ENCODE assay signal across 1 cellular context in genomic region chr2:219538488-219539294, GRCh38.
TF ChIP-seq lines count a peak whose summit lies in the region.

No MANE protein-coding gene starts in this region.

TF ChIP-seq in HepG2, 621 proteins besides CTCF, POLR2A, EP300 and RAD21:
- TF ChIP-seq AGO2 (optimal IDR thresholded peaks at IDR 0.05; ENCODE audit: low read depth, low read length), result peak; percentile 31
- TF ChIP-seq, protein P1, sequence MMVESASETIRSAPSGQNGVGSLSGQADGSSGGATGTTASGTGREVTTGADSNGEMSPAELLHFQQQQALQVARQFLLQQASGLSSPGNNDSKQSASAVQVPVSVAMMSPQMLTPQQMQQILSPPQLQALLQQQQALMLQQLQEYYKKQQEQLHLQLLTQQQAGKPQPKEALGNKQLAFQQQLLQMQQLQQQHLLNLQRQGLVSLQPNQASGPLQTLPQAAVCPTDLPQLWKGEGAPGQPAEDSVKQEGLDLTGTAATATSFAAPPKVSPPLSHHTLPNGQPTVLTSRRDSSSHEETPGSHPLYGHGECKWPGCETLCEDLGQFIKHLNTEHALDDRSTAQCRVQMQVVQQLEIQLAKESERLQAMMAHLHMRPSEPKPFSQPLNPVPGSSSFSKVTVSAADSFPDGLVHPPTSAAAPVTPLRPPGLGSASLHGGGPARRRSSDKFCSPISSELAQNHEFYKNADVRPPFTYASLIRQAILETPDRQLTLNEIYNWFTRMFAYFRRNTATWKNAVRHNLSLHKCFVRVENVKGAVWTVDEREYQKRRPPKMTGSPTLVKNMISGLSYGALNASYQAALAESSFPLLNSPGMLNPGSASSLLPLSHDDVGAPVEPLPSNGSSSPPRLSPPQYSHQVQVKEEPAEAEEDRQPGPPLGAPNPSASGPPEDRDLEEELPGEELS (CRISPR knock-in tag; IDR thresholded peaks at IDR 0.05), result 0 out of 2 replicates have a peak, but pooled peaks have one; percentile 2
- TF ChIP-seq CHCHD3 (CRISPR knock-in tag; IDR thresholded peaks at IDR 0.05), result no peak
- TF ChIP-seq, protein P2, sequence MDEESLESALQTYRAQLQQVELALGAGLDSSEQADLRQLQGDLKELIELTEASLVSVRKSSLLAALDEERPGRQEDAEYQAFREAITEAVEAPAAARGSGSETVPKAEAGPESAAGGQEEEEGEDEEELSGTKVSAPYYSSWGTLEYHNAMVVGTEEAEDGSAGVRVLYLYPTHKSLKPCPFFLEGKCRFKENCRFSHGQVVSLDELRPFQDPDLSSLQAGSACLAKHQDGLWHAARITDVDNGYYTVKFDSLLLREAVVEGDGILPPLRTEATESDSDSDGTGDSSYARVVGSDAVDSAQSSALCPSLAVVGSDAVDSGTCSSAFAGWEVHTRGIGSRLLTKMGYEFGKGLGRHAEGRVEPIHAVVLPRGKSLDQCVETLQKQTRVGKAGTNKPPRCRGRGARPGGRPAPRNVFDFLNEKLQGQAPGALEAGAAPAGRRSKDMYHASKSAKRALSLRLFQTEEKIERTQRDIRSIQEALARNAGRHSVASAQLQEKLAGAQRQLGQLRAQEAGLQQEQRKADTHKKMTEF (CRISPR knock-in tag; IDR thresholded peaks at IDR 0.05), result no peak
- no peak for TF ChIP-seq ATF2 (CRISPR knock-in tag; IDR thresholded peaks at IDR 0.05)
- 0 out of 2 replicates have a peak, but pooled peaks have one; percentile 5 for TF ChIP-seq NRL (CRISPR knock-in tag; IDR thresholded peaks at IDR 0.05; ENCODE audit: borderline replicate concordance)
- TF ChIP-seq ZBTB21 (CRISPR knock-in tag; IDR thresholded peaks at IDR 0.05), result no peak
- 0 out of 2 replicates have a peak, but pooled peaks have one; percentile 23 for TF ChIP-seq ZNF430 (CRISPR knock-in tag; IDR thresholded peaks at IDR 0.05)
- TF ChIP-seq ETS1 (CRISPR knock-in tag; IDR thresholded peaks at IDR 0.05), result 0 out of 2 replicates have a peak, but pooled peaks have one; percentile 43
- TF ChIP-seq, protein P3, sequence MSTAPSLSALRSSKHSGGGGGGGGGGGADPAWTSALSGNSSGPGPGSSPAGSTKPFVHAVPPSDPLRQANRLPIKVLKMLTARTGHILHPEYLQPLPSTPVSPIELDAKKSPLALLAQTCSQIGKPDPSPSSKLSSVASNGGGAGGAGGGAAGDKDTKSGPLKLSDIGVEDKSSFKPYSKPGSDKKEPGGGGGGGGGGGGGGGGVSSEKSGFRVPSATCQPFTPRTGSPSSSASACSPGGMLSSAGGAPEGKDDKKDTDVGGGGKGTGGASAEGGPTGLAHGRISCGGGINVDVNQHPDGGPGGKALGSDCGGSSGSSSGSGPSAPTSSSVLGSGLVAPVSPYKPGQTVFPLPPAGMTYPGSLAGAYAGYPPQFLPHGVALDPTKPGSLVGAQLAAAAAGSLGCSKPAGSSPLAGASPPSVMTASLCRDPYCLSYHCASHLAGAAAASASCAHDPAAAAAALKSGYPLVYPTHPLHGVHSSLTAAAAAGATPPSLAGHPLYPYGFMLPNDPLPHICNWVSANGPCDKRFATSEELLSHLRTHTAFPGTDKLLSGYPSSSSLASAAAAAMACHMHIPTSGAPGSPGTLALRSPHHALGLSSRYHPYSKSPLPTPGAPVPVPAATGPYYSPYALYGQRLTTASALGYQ (CRISPR knock-in tag; IDR thresholded peaks at IDR 0.05), result no peak
- TF ChIP-seq, protein P4, sequence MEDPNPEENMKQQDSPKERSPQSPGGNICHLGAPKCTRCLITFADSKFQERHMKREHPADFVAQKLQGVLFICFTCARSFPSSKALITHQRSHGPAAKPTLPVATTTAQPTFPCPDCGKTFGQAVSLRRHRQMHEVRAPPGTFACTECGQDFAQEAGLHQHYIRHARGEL (CRISPR knock-in tag; IDR thresholded peaks at IDR 0.05), result no peak
- no peak for TF ChIP-seq ZNF3 (CRISPR knock-in tag; IDR thresholded peaks at IDR 0.05)
- peak; percentile 87 for TF ChIP-seq ZC3H13 (CRISPR knock-in tag; IDR thresholded peaks at IDR 0.05)
- TF ChIP-seq ZNF543 (CRISPR knock-in tag; IDR thresholded peaks at IDR 0.05), result 0 out of 2 replicates have a peak, but pooled peaks have one; percentile 18
- 0 out of 2 replicates have a peak, but pooled peaks have one; percentile 6 for TF ChIP-seq MYC (CRISPR knock-in tag; IDR thresholded peaks at IDR 0.05; ENCODE audit: borderline replicate concordance)
- TF ChIP-seq ZNF710 (CRISPR knock-in tag; IDR thresholded peaks at IDR 0.05; ENCODE audit: borderline replicate concordance), result 0 out of 2 replicates have a peak, but pooled peaks have one; percentile 38
- TF ChIP-seq NCOA5 (CRISPR knock-in tag; IDR thresholded peaks at IDR 0.05), result no peak
- TF ChIP-seq, protein P5, sequence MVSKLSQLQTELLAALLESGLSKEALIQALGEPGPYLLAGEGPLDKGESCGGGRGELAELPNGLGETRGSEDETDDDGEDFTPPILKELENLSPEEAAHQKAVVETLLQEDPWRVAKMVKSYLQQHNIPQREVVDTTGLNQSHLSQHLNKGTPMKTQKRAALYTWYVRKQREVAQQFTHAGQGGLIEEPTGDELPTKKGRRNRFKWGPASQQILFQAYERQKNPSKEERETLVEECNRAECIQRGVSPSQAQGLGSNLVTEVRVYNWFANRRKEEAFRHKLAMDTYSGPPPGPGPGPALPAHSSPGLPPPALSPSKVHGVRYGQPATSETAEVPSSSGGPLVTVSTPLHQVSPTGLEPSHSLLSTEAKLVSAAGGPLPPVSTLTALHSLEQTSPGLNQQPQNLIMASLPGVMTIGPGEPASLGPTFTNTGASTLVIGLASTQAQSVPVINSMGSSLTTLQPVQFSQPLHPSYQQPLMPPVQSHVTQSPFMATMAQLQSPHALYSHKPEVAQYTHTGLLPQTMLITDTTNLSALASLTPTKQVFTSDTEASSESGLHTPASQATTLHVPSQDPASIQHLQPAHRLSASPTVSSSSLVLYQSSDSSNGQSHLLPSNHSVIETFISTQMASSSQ (IDR thresholded peaks at IDR 0.05; ENCODE audit: low read depth), result no peak
- TF ChIP-seq, protein P5 (CRISPR knock-in tag; IDR thresholded peaks at IDR 0.05; ENCODE audit: borderline replicate concordance), result 0 out of 2 replicates have a peak, but pooled peaks have one; percentile 45
- TF ChIP-seq ZNF644 (CRISPR knock-in tag; IDR thresholded peaks at IDR 0.05; ENCODE audit: low read depth), result no peak
- TF ChIP-seq NFKB2 (CRISPR knock-in tag; IDR thresholded peaks at IDR 0.05; ENCODE audit: borderline replicate concordance), result peak; percentile 62; the same call in 1 of the 2 replicates
- 0 out of 2 replicates have a peak, but pooled peaks have one; percentile 49 for TF ChIP-seq ZFP36L1 (CRISPR knock-in tag; IDR thresholded peaks at IDR 0.05)
- no peak for TF ChIP-seq FOXJ3 (CRISPR knock-in tag; IDR thresholded peaks at IDR 0.05; ENCODE audit: borderline replicate concordance)
- TF ChIP-seq, protein P6, sequence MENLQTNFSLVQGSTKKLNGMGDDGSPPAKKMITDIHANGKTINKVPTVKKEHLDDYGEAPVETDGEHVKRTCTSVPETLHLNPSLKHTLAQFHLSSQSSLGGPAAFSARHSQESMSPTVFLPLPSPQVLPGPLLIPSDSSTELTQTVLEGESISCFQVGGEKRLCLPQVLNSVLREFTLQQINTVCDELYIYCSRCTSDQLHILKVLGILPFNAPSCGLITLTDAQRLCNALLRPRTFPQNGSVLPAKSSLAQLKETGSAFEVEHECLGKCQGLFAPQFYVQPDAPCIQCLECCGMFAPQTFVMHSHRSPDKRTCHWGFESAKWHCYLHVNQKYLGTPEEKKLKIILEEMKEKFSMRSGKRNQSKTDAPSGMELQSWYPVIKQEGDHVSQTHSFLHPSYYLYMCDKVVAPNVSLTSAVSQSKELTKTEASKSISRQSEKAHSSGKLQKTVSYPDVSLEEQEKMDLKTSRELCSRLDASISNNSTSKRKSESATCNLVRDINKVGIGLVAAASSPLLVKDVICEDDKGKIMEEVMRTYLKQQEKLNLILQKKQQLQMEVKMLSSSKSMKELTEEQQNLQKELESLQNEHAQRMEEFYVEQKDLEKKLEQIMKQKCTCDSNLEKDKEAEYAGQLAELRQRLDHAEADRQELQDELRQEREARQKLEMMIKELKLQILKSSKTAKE (CRISPR knock-in tag; IDR thresholded peaks at IDR 0.05; ENCODE audit: borderline replicate concordance), result no peak
TF ChIP-seq in HepG2: peak in this region for 12.
